22 cellular contexts compared by ENCODE assay signal in the genomic region with DNA sequence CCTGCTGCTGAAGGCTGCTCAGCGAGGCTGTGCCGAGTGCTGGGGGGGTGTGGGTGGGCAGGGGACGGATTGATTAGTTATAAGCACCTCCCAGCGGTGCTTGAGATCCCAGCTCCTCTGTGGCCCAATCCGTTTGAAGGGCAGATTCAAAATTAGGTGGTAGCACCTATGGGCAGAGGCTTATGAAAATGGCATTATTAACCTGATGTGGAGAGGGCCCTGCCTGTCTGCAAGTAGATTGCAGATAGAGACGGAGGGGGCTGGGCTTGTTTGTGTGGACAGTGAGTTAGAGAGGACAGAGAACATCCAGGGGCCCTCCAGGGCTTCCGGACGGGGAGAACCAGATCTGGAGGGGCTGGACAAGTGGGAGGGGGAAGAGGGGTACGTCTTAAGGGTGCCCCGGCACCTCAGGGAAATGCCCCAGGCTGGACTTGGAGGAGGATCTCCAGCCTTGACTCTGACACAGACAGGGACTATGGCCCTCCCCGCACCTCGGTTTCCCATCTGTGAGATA. TPM values are rescaled to one million over a fixed set of nuclear protein-coding genes. Genes with fewer than 3 reads are reported as not detected.
DNase-seq lines count a peak whose midpoint lies in the region; ATAC-seq and TF ChIP-seq lines count a peak whose summit lies in the region.
"Had no signal": no experiment of that assay in that cellular context is flagged by ENCODE, and none has a peak within 500 bp of the region (broad histone marks: within the 10 kb centered on the region; RNA-seq: fewer than 3 reads in every experiment).

Gene RTL1 (minus strand): TSS at position 51 of the 514 bp plus-strand sequence. CDS start 18,934 bp downstream, outside the sequence.

- H3K79me2 ChIP-seq in H9 (ENCODE audit: insufficient read depth, low read length) (no peaks in the 10 kb centered on the region), neural cell (replicated peaks; ENCODE audit: insufficient read depth, low read length) (no peaks in the 10 kb centered on the region), OCI-LY7 (ENCODE audit: insufficient read depth, low read depth, low read length) (no peaks in the 10 kb centered on the region)

- H2BK12ac ChIP-seq in H9 (ENCODE audit: insufficient read length, low read depth, low read length): no peak within 1 kb of the TSS

- H3K4me2 ChIP-seq in H9 (ENCODE audit: insufficient read depth, insufficient read length, low read length) (peak within 1 kb of the TSS; percentile 58), neural cell (ENCODE audit: low read length) (peak within 1 kb of the TSS; percentile 41), OCI-LY7 (ENCODE audit: low read length) (no peak within 1 kb of the TSS)
- H3K4me2 ChIP-seq: BLaER1, PC-9 had no signal

- no peak for TF ChIP-seq POLR2A in esophagus muscularis mucosa (IDR thresholded peaks at IDR 0.05; ENCODE audit: low read depth)

- no peak within 1 kb of the TSS; the same call in 1 of the 2 replicates for H3K14ac ChIP-seq in H9 (ENCODE audit: insufficient read depth, low read length)

- DNase-seq in GM10266 (ENCODE audit: extremely low spot score) (peak; percentile 23), H9 (no peak), esophagus muscularis mucosa (ENCODE audit: extremely low spot score) (peak; percentile 55), OCI-LY7 (ENCODE audit: low spot score) (no peak)
- DNase-seq in activated CD4-positive, CD25-positive, alpha-beta regulatory T cell treated with anti-CD3 and anti-CD28 coated beads, Interleukin-2, amount 50 U/mL, for 72 hours: no peak
- DNase-seq: activated naive CD4-positive, alpha-beta T cell treated with anti-CD3 and anti-CD28 coated beads, Interleukin-2, amount 50 U/mL, for 16 hours; activated T-cell treated with anti-CD3 and anti-CD28 coated beads, Interleukin-2, amount 50 U/mL, for 4 hours; DMS 273 treated with DMSO at 0.1 percent for 48 hours; GF-D8; left colon; NCI-H1092 treated with DMSO at 0.1 percent for 48 hours; NCI-H2171 treated with DMSO at 0.1 percent for 48 hours; PC-9; stimulated activated naive CD4-positive, alpha-beta T cell treated with Interleukin-2 at 50 U/mL for 16 hours; transverse colon had no signal

- H3K36me3 ChIP-seq in esophagus muscularis mucosa: no peaks in the 10 kb centered on the region
- H3K36me3 ChIP-seq in neural cell (ENCODE audit: insufficient read depth, low read length): no peaks in the 10 kb centered on the region
- H3K36me3 ChIP-seq in OCI-LY7 (ENCODE audit: insufficient read depth, low read length): no peaks in the 10 kb centered on the region
- H3K36me3 ChIP-seq: BLaER1, HAP-1, transverse colon had no signal

- peaks cover 0 to 7% (median 2%) of the 10 kb centered on the region in 3 experiments; a peak in 5 of 7 replicates for H3K36me3 Mint-ChIP-seq in H9 (ENCODE audit: insufficient read depth in 1 of 3, low read depth in 3 of 3)

- no peak within 1 kb of the TSS for H3T11ph ChIP-seq in H9 (ENCODE audit: low read length)

- H4K20me1 ChIP-seq in H9 (ENCODE audit: control insufficient read depth, insufficient read depth, insufficient read length) (no peaks in the 10 kb centered on the region), neural cell (ENCODE audit: insufficient read depth) (no peaks in the 10 kb centered on the region), OCI-LY7 (ENCODE audit: insufficient read depth, low read length) (no peaks in the 10 kb centered on the region)
- H4K20me1 ChIP-seq: BLaER1 had no signal

- H2AK5ac ChIP-seq in H9 (ENCODE audit: insufficient read length, low read length): no peak within 1 kb of the TSS

- H3K9me3 ChIP-seq in H9 (ENCODE audit: control insufficient read depth, low read depth, low read length) (no peaks in the 10 kb centered on the region), esophagus muscularis mucosa (peaks cover 0 to 5% (median 0%) of the 10 kb centered on the region in 4 donors), neural cell (ENCODE audit: low read length) (no peaks in the 10 kb centered on the region), OCI-LY7 (ENCODE audit: low read length) (no peaks in the 10 kb centered on the region)
- H3K9me3 ChIP-seq: HAP-1, transverse colon had no signal

- H3K4me1 ChIP-seq in H9 (ENCODE audit: insufficient read depth, low read length) (peaks cover 2% of the 10 kb centered on the region; the same call in 1 of the 2 replicates), esophagus muscularis mucosa (peaks cover 3 to 32% (median 27%) of the 10 kb centered on the region in 4 donors), OCI-LY7 (ENCODE audit: insufficient read depth, low read length, poor library complexity, severe bottlenecking) (no peaks in the 10 kb centered on the region)

- TF ChIP-seq CTCF in GM10266 (IDR thresholded peaks at IDR 0.05; ENCODE audit: control insufficient read depth, insufficient read depth, low read depth, missing control alignments): no peak
- no peak for TF ChIP-seq CTCF in H9 (conservative IDR thresholded peaks at IDR 0.05)
- TF ChIP-seq CTCF in esophagus muscularis mucosa (IDR thresholded peaks at IDR 0.05): no peak
- no peak for TF ChIP-seq CTCF in neural cell (IDR thresholded peaks at IDR 0.05; ENCODE audit: poor library complexity, severe bottlenecking)
- TF ChIP-seq CTCF in OCI-LY7 (conservative IDR thresholded peaks at IDR 0.05; ENCODE audit: low read length): no peak

- no peaks in the 10 kb centered on the region for H3K79me1 ChIP-seq in H9 (ENCODE audit: insufficient read depth, low read depth, low read length, poor library complexity, severe bottlenecking)

- no peak within 1 kb of the TSS for H2BK15ac ChIP-seq in H9 (ENCODE audit: low read depth, low read length)

- no peak for TF ChIP-seq EP300 in esophagus muscularis mucosa (IDR thresholded peaks at IDR 0.05)
- TF ChIP-seq EP300 in neural cell (conservative IDR thresholded peaks at IDR 0.05; ENCODE audit: poor library complexity, severe bottlenecking): no peak

- intact Hi-C loops in esophagus muscularis mucosa (cut with DNase I) (no loop called here), OCI-LY7 (cut with micrococcal nuclease; ENCODE audit: unreplicated experiment) (no loop called here)

- H2AFZ ChIP-seq in H9 (ENCODE audit: low read length) (no peak within 1 kb of the TSS), neural cell (ENCODE audit: low read depth, low read length) (no peak within 1 kb of the TSS), OCI-LY7 (ENCODE audit: low read length) (no peak within 1 kb of the TSS)
- H2AFZ ChIP-seq: PC-9 had no signal

- no peak within 1 kb of the TSS for H4K8ac ChIP-seq in H9 (replicated peaks; ENCODE audit: insufficient read length, low read depth, low read length)

- POLR2A ChIA-PET in OCI-LY7 (lab: Charles Lee): no interaction called here

- H3K56ac ChIP-seq in H9 (ENCODE audit: insufficient read length, low read depth, low read length): no peak within 1 kb of the TSS

- no peak within 1 kb of the TSS for H2BK5ac ChIP-seq in H9 (ENCODE audit: insufficient read length, low read length)

- H3K23ac ChIP-seq in H9 (ENCODE audit: insufficient read length, low read depth, low read length): no peak within 1 kb of the TSS

- peaks cover 37 to 58% of the 10 kb centered on the region in 2 experiments for H3K4me1 Mint-ChIP-seq in H9

- H3K27ac ChIP-seq in H9 (ENCODE audit: insufficient read length, low read depth, low read length) (no peak within 1 kb of the TSS), esophagus muscularis mucosa (replicated peaks in 1 of 4) (no peak within 1 kb of the TSS), neural cell (ENCODE audit: low read length) (peak within 1 kb of the TSS; percentile 72), OCI-LY7 (ENCODE audit: low read depth, low read length, poor library complexity, severe bottlenecking) (no peak within 1 kb of the TSS)
- H3K27ac ChIP-seq: BLaER1, PC-9, transverse colon had no signal

- H3K27ac Mint-ChIP-seq in H9: no peak within 1 kb of the TSS
- H3K27ac Mint-ChIP-seq: dendritic cell treated with granulocyte-macrophage colony-stimulating factor and Interleukin-4, amounts not matched to agents 40 ng/mL and 50 ng/mL, for 4 days had no signal

- no peak for TF ChIP-seq RAD21 in neural cell (conservative IDR thresholded peaks at IDR 0.05)

- H3K9me2 ChIP-seq in neural cell (ENCODE audit: insufficient read depth, low read length): no peaks in the 10 kb centered on the region
- no peaks in the 10 kb centered on the region for H3K9me2 ChIP-seq in OCI-LY7 (ENCODE audit: insufficient read depth, low read length)

- no peak within 1 kb of the TSS for H2BK20ac ChIP-seq in H9 (ENCODE audit: low read depth, low read length, poor library complexity, severe bottlenecking)

- H3K23me2 ChIP-seq in H9 (ENCODE audit: insufficient read length, low read depth, low read length, poor library complexity, severe bottlenecking): peaks cover 7% of the 10 kb centered on the region

- no peak within 1 kb of the TSS for H3K18ac ChIP-seq in H9 (ENCODE audit: insufficient read length, low read depth, low read length)

- H3K4me3 ChIP-seq in esophagus muscularis mucosa (peak within 1 kb of the TSS in 1 of 4 donors; percentile 14), neural cell (ENCODE audit: low read length) (peak within 1 kb of the TSS; percentile 60), OCI-LY7 (ENCODE audit: low read depth, low read length, poor library complexity, severe bottlenecking) (no peak within 1 kb of the TSS)
- H3K4me3 ChIP-seq: BLaER1, HAP-1, PC-9, transverse colon had no signal

- no peak within 1 kb of the TSS for H3K9ac ChIP-seq in H9 (ENCODE audit: extremely low read depth, insufficient read length, low read length)
- peak within 1 kb of the TSS; percentile 56 for H3K9ac ChIP-seq in neural cell (ENCODE audit: low read length)
- H3K9ac ChIP-seq: BLaER1 had no signal

- BruUV-seq in OCI-LY7 (replicated peaks; lab: Mats Ljungman, UMichigan): no TSS peak

- WGBS in H9 (ENCODE audit: extremely low coverage, insufficient read length, low lambda C conversion rate): no CpG with 5 or more reads among the region's 12 CpGs
- 70% methylated on average over 8 of the region's 12 CpGs for WGBS in esophagus muscularis mucosa

- H4K5ac ChIP-seq in H9 (ENCODE audit: insufficient read length, low read depth, low read length): no peak within 1 kb of the TSS

- ATAC-seq in HG02763 (IDR thresholded peaks at IDR 0.05; ENCODE audit: unreplicated experiment) (no peak), HG02678 (IDR thresholded peaks at IDR 0.05; ENCODE audit: unreplicated experiment) (no peak)
- ATAC-seq: activated T-cell treated with anti-CD3 and anti-CD28 coated beads, Interleukin-2, amount 50 U/mL, for 4 hours; esophagus mucosa; left colon had no signal

- CTCF ChIA-PET in OCI-LY7 (lab: Charles Lee; ENCODE audit: unreplicated experiment): no interaction called here

- no peak within 1 kb of the TSS for H3K4ac ChIP-seq in H9 (ENCODE audit: low read depth, low read length)

- H3K27me3 ChIP-seq in H9 (ENCODE audit: insufficient read depth, low read length) (peaks cover 6% of the 10 kb centered on the region; the same call in 1 of the 2 replicates), esophagus muscularis mucosa (peaks cover 0 to 81% (median 0%) of the 10 kb centered on the region in 4 donors), neural cell (ENCODE audit: insufficient read depth, low read depth, low read length) (no peaks in the 10 kb centered on the region)

- H2BK120ac ChIP-seq in H9 (ENCODE audit: low read depth, low read length, poor library complexity, severe bottlenecking): no peak within 1 kb of the TSS

- no peak within 1 kb of the TSS for H4K91ac ChIP-seq in H9 (ENCODE audit: insufficient read length, low read depth, low read length)

- H3K27me3 Mint-ChIP-seq in H9 (ENCODE audit: low read depth): peaks cover 82% of the 10 kb centered on the region

- peak within 1 kb of the TSS; percentile 65 to 89 for H3K4me3 Mint-ChIP-seq in H9
- H3K4me3 Mint-ChIP-seq: activated T-cell treated with anti-CD3 and anti-CD28 coated beads, Interleukin-2, amount 50 U/mL, for 4 hours; dendritic cell treated with granulocyte-macrophage colony-stimulating factor and Interleukin-4, amounts not matched to agents 40 ng/mL and 50 ng/mL, for 4 days had no signal

- no peaks in the 10 kb centered on the region for H3F3A ChIP-seq in neural cell (ENCODE audit: insufficient read depth, low read length, poor library complexity, severe bottlenecking)

- peaks cover 3 to 7% of the 10 kb centered on the region in 2 experiments for H3K9me3 Mint-ChIP-seq in H9
- H3K9me3 Mint-ChIP-seq: activated T-cell treated with anti-CD3 and anti-CD28 coated beads, Interleukin-2, amount 50 U/mL, for 4 hours; dendritic cell treated with granulocyte-macrophage colony-stimulating factor and Interleukin-4, amounts not matched to agents 40 ng/mL and 50 ng/mL, for 4 days had no signal

RNA-seq across cellular contexts. Expression of gene RTL1, which starts in this region (rescaled TPM):
- total RNA-seq in H9 (2021) (not detected in 2 replicates), esophagus muscularis mucosa (not detected), OCI-LY7 (2022) (not detected in 2 replicates)
- polyA plus RNA-seq in neural cell: 0.20 TPM in 1 of 2 replicates, not detected in the other
- polyA minus RNA-seq in neural cell: 0.23 TPM in 1 of 2 replicates, not detected in the other
- total RNA-seq in OCI-LY7 (2014; rRNA removed; shearing (Covaris generic)): not detected in 2 replicates
- total RNA-seq: activated T-cell treated with anti-CD3 and anti-CD28 coated beads, Interleukin-2, amount 50 U/mL, for 4 hours; esophagus mucosa; left colon; PC-9; transverse colon had no signal

Comparison
In these comparisons a context has a peak if more than half of its experiments do, and no peak if none do; other contexts are left out.
1. Peak in DNase-seq in esophagus muscularis mucosa; RNA of the gene not detected or under 1 TPM.